8 cellular contexts compared by ENCODE assay signal in genomic region chr7:121372376-121373024, GRCh38.
A peak's percentile ranks its signal among the peaks of the same experiment; 100 is the strongest.
DNase-seq lines count a peak whose midpoint lies in the region; ATAC-seq and TF ChIP-seq lines count a peak whose summit lies in the region.

No MANE protein-coding gene starts in this region.

- H3K27me3 ChIP-seq in GM06990 (replicated peaks; ENCODE audit: control insufficient read depth, insufficient read depth, low read length), result no peaks in the 10 kb centered on the region

- no peaks in the 10 kb centered on the region for H3K36me3 ChIP-seq in GM06990 (ENCODE audit: control insufficient read depth, insufficient read depth, low read length)

- TF ChIP-seq CTCF in GM06990 (IDR thresholded peaks at IDR 0.05; ENCODE audit: insufficient read depth, low read length, poor library complexity, severe bottlenecking) (no peak), fibroblast of pulmonary artery (IDR thresholded peaks at IDR 0.05; ENCODE audit: low read length, missing control alignments) (no peak)

- ATAC-seq in GM21367 (IDR thresholded peaks at IDR 0.05; ENCODE audit: unreplicated experiment), result peak; percentile 79
- peak; percentile 88 for ATAC-seq in HG03469 (IDR thresholded peaks at IDR 0.05; ENCODE audit: unreplicated experiment)

- DNase-seq in GM06990 (ENCODE audit: extremely low read depth, insufficient read length) (peak; percentile 72), fibroblast of pulmonary artery (ENCODE audit: low read depth) (peak; percentile 13), Kasumi-1 (lab: John Stamatoyannopoulos, UW) (no peak), LoVo (ENCODE audit: low spot score) (no peak)
- DNase-seq in stimulated activated CD4-positive, alpha-beta T cell treated with anti-CD3 and anti-CD28 coated beads, Interleukin-2, amount 100 ng/mL, for 24 hours, result no peak
- DNase-seq in stimulated activated CD4-positive, alpha-beta T cell treated with anti-CD3 and anti-CD28 coated beads, Interleukin-4, amount 100 ng/mL, for 4 hours, result no peak

- H3K4me3 ChIP-seq in GM06990 (replicated peaks; ENCODE audit: low read depth, low read length) (0 out of 2 replicates have a peak overlapping the region, but pooled peaks have one; percentile 24), fibroblast of pulmonary artery (replicated peaks; ENCODE audit: low read depth, low read length) (no peak overlapping the region)

Comparison
In these comparisons a context has a peak if more than half of its experiments do, and no peak if none do; other contexts are left out.
1. DNase-seq: peak in GM06990 (single experiment) and fibroblast of pulmonary artery (single experiment); none in Kasumi-1 (0 of 2), stimulated activated CD4-positive, alpha-beta T cell treated with anti-CD3 and anti-CD28 coated beads, Interleukin-2, amount 100 ng/mL, for 24 hours (0 of 2), LoVo (single experiment) and stimulated activated CD4-positive, alpha-beta T cell treated with anti-CD3 and anti-CD28 coated beads, Interleukin-4, amount 100 ng/mL, for 4 hours (0 of 2).